In genomic region chr1:199301472-199301871, GRCh38 we compare ENCODE assay signal across 28 cellular contexts.
"Had no signal": no experiment of that assay in that cellular context is flagged by ENCODE, and none has a peak within 500 bp of the region (broad histone marks: within the 10 kb centered on the region; RNA-seq: fewer than 3 reads in every experiment).

No MANE protein-coding gene starts in this region.

- H3K27ac Mint-ChIP-seq: activated CD4-positive, alpha-beta memory T cell treated with anti-CD3 and anti-CD28 coated beads for 36 hours; activated CD4-positive, alpha-beta T cell treated with anti-CD3 and anti-CD28 coated beads, Interleukin-2, amount 10 ng/mL, durations not matched to agents 7 days and 5 days; T-cell had no signal

- H3K4me1 ChIP-seq: adrenal gland had no signal

- H3K4me1 Mint-ChIP-seq: activated CD4-positive, alpha-beta T cell treated with anti-CD3 and anti-CD28 coated beads, Interleukin-2, amount 10 ng/mL, durations not matched to agents 7 days and 5 days; T-cell had no signal

- H3K27ac ChIP-seq: adrenal gland had no signal

- H3K36me3 Mint-ChIP-seq: activated CD4-positive, alpha-beta memory T cell treated with anti-CD3 and anti-CD28 coated beads for 36 hours; activated naive CD8-positive, alpha-beta T cell; T-cell had no signal

- ATAC-seq: activated T-cell treated with anti-CD3 and anti-CD28 coated beads, Interleukin-2, amount 50 U/mL, for 4 hours; Right ventricle myocardium inferior; T-cell had no signal

- FAIRE-seq: TTC549 had no signal

- H3K36me3 ChIP-seq: adrenal gland, MG63 had no signal

- DNase-seq: activated CD4-positive, alpha-beta memory T cell treated with anti-CD3 and anti-CD28 coated beads for 36 hours; activated CD4-positive, alpha-beta T cell treated with anti-CD3 and anti-CD28 coated beads, Interleukin-2, amount 10 ng/mL, durations not matched to agents 7 days and 5 days; activated CD4-positive, CD25-positive, alpha-beta regulatory T cell; activated CD8-positive, alpha-beta memory T cell treated with anti-CD3 and anti-CD28 coated beads for 24 hours; activated effector memory CD4-positive, alpha-beta T cell treated with anti-CD3 and anti-CD28 coated beads, Interleukin-2, amount 50 U/mL, for 16 hours; activated naive CD4-positive, alpha-beta T cell treated with Interleukin-2 at 50 U/mL for 16 hours; activated T-cell treated with anti-CD3 and anti-CD28 coated beads, Interleukin-2, amount 50 U/mL, for 4 hours; adrenal gland; anterior cingulate cortex; cerebellar nuclear complex; MG63; MV-4-11; NCI-H1092 treated with DMSO at 0.1 percent for 48 hours; NCI-H1417 treated with DMSO at 0.1 percent for 48 hours; NCI-H1694; NCI-H2029; NCI-H2107; NCI-H2171 treated with DMSO at 0.1 percent for 48 hours; NCI-H226; NCI-H526; NCI-H82; T-cell; T-helper 2 cell; T1000 had no signal

- H3K27me3 ChIP-seq: adrenal gland, MG63 had no signal

- H3K9me3 Mint-ChIP-seq: activated CD4-positive, alpha-beta memory T cell treated with anti-CD3 and anti-CD28 coated beads for 36 hours; activated CD4-positive, alpha-beta T cell treated with anti-CD3 and anti-CD28 coated beads, Interleukin-2, amount 10 ng/mL, durations not matched to agents 7 days and 5 days; activated T-cell treated with anti-CD3 and anti-CD28 coated beads, Interleukin-2, amount 50 U/mL, for 4 hours; T-cell had no signal

- H3K4me3 ChIP-seq: adrenal gland, MG63, SK-N-MC had no signal

- H3K4me3 Mint-ChIP-seq: activated CD4-positive, alpha-beta memory T cell treated with anti-CD3 and anti-CD28 coated beads for 36 hours; activated CD4-positive, alpha-beta T cell treated with anti-CD3 and anti-CD28 coated beads, Interleukin-2, amount 10 ng/mL, durations not matched to agents 7 days and 5 days; activated naive CD8-positive, alpha-beta T cell; activated T-cell treated with anti-CD3 and anti-CD28 coated beads, Interleukin-2, amount 50 U/mL, for 4 hours; T-cell had no signal

- H3K9me3 ChIP-seq: adrenal gland, MG63 had no signal
